In the genomic region with DNA sequence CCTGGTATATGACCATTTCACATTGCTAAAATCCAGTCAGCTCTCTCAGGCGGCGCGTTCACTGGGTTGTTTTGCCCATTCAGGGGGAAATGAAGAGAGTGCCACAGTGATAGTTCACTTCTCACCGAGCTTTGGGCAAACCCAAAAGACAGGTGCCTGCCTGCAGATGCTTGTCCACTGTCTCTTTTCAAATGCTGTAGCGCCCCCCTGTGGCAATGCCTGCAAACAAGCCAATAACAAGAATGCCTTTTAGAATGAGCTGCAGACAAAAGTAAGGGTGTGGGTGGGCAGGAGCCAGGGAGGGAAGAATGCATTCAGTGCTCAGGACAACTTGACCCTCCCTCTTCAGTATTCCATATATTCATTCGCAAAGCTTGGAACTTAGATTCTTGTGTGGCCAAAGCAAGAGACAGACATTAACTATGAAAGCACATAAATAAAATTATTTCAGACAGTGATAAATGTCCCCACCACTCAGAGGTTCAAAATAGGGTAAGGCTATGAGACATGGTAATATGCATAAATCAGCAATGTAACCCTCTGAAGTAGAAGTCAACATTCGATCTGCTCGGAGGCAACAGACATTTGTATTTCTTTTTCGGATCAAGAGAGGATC, we compare ENCODE assay signal across 8 cellular contexts.
DNase-seq lines count a peak whose midpoint lies in the region; ATAC-seq and TF ChIP-seq lines count a peak whose summit lies in the region.

No MANE protein-coding gene starts in this region.

- intact Hi-C loops in activated CD4-positive, alpha-beta T cell treated with anti-CD3 and anti-CD28 coated beads, Interleukin-2, amount 10 ng/mL, durations not matched to agents 24 days and 14 days (cut with micrococcal nuclease): no loop called here
- intact Hi-C loops in naive thymus-derived CD4-positive, alpha-beta T cell (cut with micrococcal nuclease): no loop called here

- DNase-seq in A172 (ENCODE audit: low spot score): peak; percentile 86
- DNase-seq in GM12865 (ENCODE audit: low read depth): peak; percentile 57
- peak; percentile 35 for DNase-seq in NCI-H2227 treated with DMSO at 0.1 percent for 48 hours (lab: John Stamatoyannopoulos, UW)
- DNase-seq in activated CD4-positive, alpha-beta T cell treated with anti-CD3 and anti-CD28 coated beads, Interleukin-2, amount 10 ng/mL, durations not matched to agents 24 days and 14 days: peak; percentile 79
- no peak for DNase-seq in epithelial cell of proximal tubule (ENCODE audit: low read depth)
- DNase-seq in naive thymus-derived CD4-positive, alpha-beta T cell: peak in 4 of 9 donors; percentile 14 to 42 (median 28)
- DNase-seq in superior temporal gyrus (ENCODE audit: extremely low spot score): peak; percentile 79

- no peaks in the 10 kb centered on the region for H3K9me3 Mint-ChIP-seq in activated CD4-positive, alpha-beta T cell treated with anti-CD3 and anti-CD28 coated beads, Interleukin-2, amount 10 ng/mL, durations not matched to agents 24 days and 14 days
- H3K9me3 Mint-ChIP-seq in naive thymus-derived CD4-positive, alpha-beta T cell: no peaks in the 10 kb centered on the region

- H3K4me3 ChIP-seq in GM12865 (ENCODE audit: low read depth, low read length) (no peak overlapping the region), epithelial cell of proximal tubule (ENCODE audit: low read depth, low read length) (no peak overlapping the region)
- no peak overlapping the region for H3K4me3 ChIP-seq in naive thymus-derived CD4-positive, alpha-beta T cell (ENCODE audit: low read length)

- peak; percentile 48 for ATAC-seq in naive thymus-derived CD4-positive, alpha-beta T cell
- ATAC-seq in HG03460 (IDR thresholded peaks at IDR 0.05; ENCODE audit: unreplicated experiment): no peak

- no peaks in the 10 kb centered on the region for H3K9me3 ChIP-seq in naive thymus-derived CD4-positive, alpha-beta T cell (ENCODE audit: control insufficient read depth in 2 of 3, low read length in 3 of 3)

- no peaks in the 10 kb centered on the region for H3K27me3 ChIP-seq in naive thymus-derived CD4-positive, alpha-beta T cell (ENCODE audit: control insufficient read depth in 2 of 2, insufficient read depth in 2 of 2, low read length in 2 of 2)

- CTCF ChIA-PET in naive thymus-derived CD4-positive, alpha-beta T cell (lab: Charles Lee): interaction anchor here (0.6 kb wide), 1 partner anchor 293 kb away, joined by 3 read pairs; no protein-coding TSS in a partner anchor

- H3K36me3 Mint-ChIP-seq in activated CD4-positive, alpha-beta T cell treated with anti-CD3 and anti-CD28 coated beads, Interleukin-2, amount 10 ng/mL, durations not matched to agents 24 days and 14 days (ENCODE audit: low read depth): no peaks in the 10 kb centered on the region
- peaks cover 0 to 21% (median 8%) of the 10 kb centered on the region in 5 donors for H3K36me3 Mint-ChIP-seq in naive thymus-derived CD4-positive, alpha-beta T cell

- TF ChIP-seq CTCF in GM12865 (IDR thresholded peaks at IDR 0.05; ENCODE audit: insufficient read depth, low read depth, low read length, missing control alignments) (peak; percentile 33), epithelial cell of proximal tubule (conservative IDR thresholded peaks at IDR 0.05; ENCODE audit: low read depth, low read length) (peak; percentile 84)

- no peak overlapping the region for H3K4me3 Mint-ChIP-seq in activated CD4-positive, alpha-beta T cell treated with anti-CD3 and anti-CD28 coated beads, Interleukin-2, amount 10 ng/mL, durations not matched to agents 24 days and 14 days
- H3K4me3 Mint-ChIP-seq in naive thymus-derived CD4-positive, alpha-beta T cell: no peak overlapping the region

- no peaks in the 10 kb centered on the region for H3K36me3 ChIP-seq in naive thymus-derived CD4-positive, alpha-beta T cell (ENCODE audit: control insufficient read depth in 2 of 3, insufficient read depth in 3 of 3, low read length in 3 of 3)

- POLR2A ChIA-PET in naive thymus-derived CD4-positive, alpha-beta T cell (lab: Charles Lee): no interaction called here

- no peak overlapping the region for H3K27ac Mint-ChIP-seq in activated CD4-positive, alpha-beta T cell treated with anti-CD3 and anti-CD28 coated beads, Interleukin-2, amount 10 ng/mL, durations not matched to agents 24 days and 14 days
- no peak overlapping the region for H3K27ac Mint-ChIP-seq in naive thymus-derived CD4-positive, alpha-beta T cell

- peaks cover 2% of the 10 kb centered on the region for H3K4me1 Mint-ChIP-seq in activated CD4-positive, alpha-beta T cell treated with anti-CD3 and anti-CD28 coated beads, Interleukin-2, amount 10 ng/mL, durations not matched to agents 24 days and 14 days
- H3K4me1 Mint-ChIP-seq in naive thymus-derived CD4-positive, alpha-beta T cell: peaks cover 0 to 40% (median 20%) of the 10 kb centered on the region in 7 donors

- H3K27ac ChIP-seq in naive thymus-derived CD4-positive, alpha-beta T cell (ENCODE audit: low read depth, low read length): no peak overlapping the region

- peaks cover 2% of the 10 kb centered on the region for H3K27me3 Mint-ChIP-seq in activated CD4-positive, alpha-beta T cell treated with anti-CD3 and anti-CD28 coated beads, Interleukin-2, amount 10 ng/mL, durations not matched to agents 24 days and 14 days
- no peaks in the 10 kb centered on the region for H3K27me3 Mint-ChIP-seq in naive thymus-derived CD4-positive, alpha-beta T cell

- no peaks in the 10 kb centered on the region for H3K4me1 ChIP-seq in naive thymus-derived CD4-positive, alpha-beta T cell (ENCODE audit: control insufficient read depth in 2 of 2, insufficient read depth in 2 of 2, low read length in 2 of 2)
